Comparison of ENCODE assay signal across 13 cellular contexts in genomic region chr19:16359074-16359473, GRCh38. TPM values are rescaled to one million over a fixed set of nuclear protein-coding genes. Genes with fewer than 3 reads are reported as not detected.
DNase-seq lines count a peak whose midpoint lies in the region; ATAC-seq, FAIRE-seq and TF ChIP-seq lines count a peak whose summit lies in the region.
"Had no signal": no experiment of that assay in that cellular context is flagged by ENCODE, and none has a peak within 500 bp of the region (broad histone marks: within the 10 kb centered on the region; RNA-seq: fewer than 3 reads in every experiment).

No MANE protein-coding gene starts in this region.

- DNase-seq in Right ventricle myocardium superior, result no peak
- DNase-seq in left cardiac atrium, result no peak
- DNase-seq in WTC11 (ENCODE audit: low spot score), result no peak
- DNase-seq in naive B cell, result peak; percentile 82
- no peak for DNase-seq in frontal cortex (ENCODE audit: low spot score in 2 of 2)
- DNase-seq in glomerular visceral epithelial cell (ENCODE audit: extremely low spot score), result no peak
- DNase-seq in NCI-H1694 treated with DMSO at 0.1 percent for 48 hours (lab: John Stamatoyannopoulos, UW), result no peak
- DNase-seq: activated naive CD4-positive, alpha-beta T cell treated with anti-CD3 and anti-CD28 coated beads, Interleukin-2, amount 50 U/mL, for 16 hours; brain microvascular endothelial cell; mesendoderm; SHP77; T-helper 9 cell had no signal

- H3K9me3 Mint-ChIP-seq in WTC11 (no peaks in the 10 kb centered on the region), naive B cell (no peaks in the 10 kb centered on the region)

- no peak overlapping the region for H3K4me3 Mint-ChIP-seq in WTC11
- H3K4me3 Mint-ChIP-seq in naive B cell, result peak overlapping the region; percentile 10 to 87 (median 76)

- FAIRE-seq in frontal cortex (lab: Jason Lieb, UNC), result no peak

- peak; percentile 38 for ATAC-seq in Right ventricle myocardium superior (ENCODE audit: poor library complexity)
- no peak for ATAC-seq in left cardiac atrium
- ATAC-seq in WTC11, result no peak
- ATAC-seq in naive B cell (ENCODE audit: low read depth in 2 of 2), result peak; percentile 94 to 95
- ATAC-seq in GM19351 (IDR thresholded peaks at IDR 0.05; ENCODE audit: unreplicated experiment), result no peak

- H3K4me1 Mint-ChIP-seq in WTC11 (peaks cover 7% of the 10 kb centered on the region; the same call in 1 of the 2 replicates), naive B cell (peaks cover 51 to 87% (median 58%) of the 10 kb centered on the region in 3 donors)

- CTCF ChIA-PET in WTC11 (lab: Charles Lee), result interaction anchor here (1.7 to 2.9 kb wide), 2 partner anchors 17 to 27 kb away, joined by 4 to 7 read pairs; no protein-coding TSS in a partner anchor

- no peaks in the 10 kb centered on the region for H3K27me3 Mint-ChIP-seq in WTC11 (ENCODE audit: low read depth)
- no peaks in the 10 kb centered on the region for H3K27me3 Mint-ChIP-seq in naive B cell

- intact Hi-C loops in Right ventricle myocardium superior (cut with DNase I), result no loop called here
- intact Hi-C loops in left cardiac atrium (cut with DNase I), result no loop called here

- H3K27ac Mint-ChIP-seq in WTC11, result peak overlapping the region; percentile 2; the same call in 1 of the 2 replicates
- H3K27ac Mint-ChIP-seq in naive B cell, result peak overlapping the region; percentile 95 to 99 (median 96)

- H3K36me3 Mint-ChIP-seq in WTC11 (peaks cover 7% of the 10 kb centered on the region), naive B cell (peaks cover 0 to 7% of the 10 kb centered on the region in 2 donors)

- no peak for TF ChIP-seq CTCF in WTC11 (IDR thresholded peaks at IDR 0.05)

- POLR2A ChIA-PET in WTC11 (lab: Charles Lee), result no interaction called here

TF ChIP-seq in WTC11, 78 proteins besides CTCF, POLR2A, EP300 and RAD21 (continues in another document):
- no peak for TF ChIP-seq KAT7 (CRISPR knock-in tag; IDR thresholded peaks at IDR 0.05; ENCODE audit: borderline replicate concordance)
- TF ChIP-seq FOXP4 (CRISPR knock-in tag; IDR thresholded peaks at IDR 0.05), result no peak
- TF ChIP-seq ZNF121 (CRISPR knock-in tag; IDR thresholded peaks at IDR 0.05), result no peak
- TF ChIP-seq NFE2L1 (CRISPR knock-in tag; IDR thresholded peaks at IDR 0.05), result no peak
- no peak for TF ChIP-seq ZNF138 (CRISPR knock-in tag; conservative IDR thresholded peaks at IDR 0.05)
- no peak for TF ChIP-seq ZNF423 (CRISPR knock-in tag; IDR thresholded peaks at IDR 0.05)
- TF ChIP-seq, protein P1, sequence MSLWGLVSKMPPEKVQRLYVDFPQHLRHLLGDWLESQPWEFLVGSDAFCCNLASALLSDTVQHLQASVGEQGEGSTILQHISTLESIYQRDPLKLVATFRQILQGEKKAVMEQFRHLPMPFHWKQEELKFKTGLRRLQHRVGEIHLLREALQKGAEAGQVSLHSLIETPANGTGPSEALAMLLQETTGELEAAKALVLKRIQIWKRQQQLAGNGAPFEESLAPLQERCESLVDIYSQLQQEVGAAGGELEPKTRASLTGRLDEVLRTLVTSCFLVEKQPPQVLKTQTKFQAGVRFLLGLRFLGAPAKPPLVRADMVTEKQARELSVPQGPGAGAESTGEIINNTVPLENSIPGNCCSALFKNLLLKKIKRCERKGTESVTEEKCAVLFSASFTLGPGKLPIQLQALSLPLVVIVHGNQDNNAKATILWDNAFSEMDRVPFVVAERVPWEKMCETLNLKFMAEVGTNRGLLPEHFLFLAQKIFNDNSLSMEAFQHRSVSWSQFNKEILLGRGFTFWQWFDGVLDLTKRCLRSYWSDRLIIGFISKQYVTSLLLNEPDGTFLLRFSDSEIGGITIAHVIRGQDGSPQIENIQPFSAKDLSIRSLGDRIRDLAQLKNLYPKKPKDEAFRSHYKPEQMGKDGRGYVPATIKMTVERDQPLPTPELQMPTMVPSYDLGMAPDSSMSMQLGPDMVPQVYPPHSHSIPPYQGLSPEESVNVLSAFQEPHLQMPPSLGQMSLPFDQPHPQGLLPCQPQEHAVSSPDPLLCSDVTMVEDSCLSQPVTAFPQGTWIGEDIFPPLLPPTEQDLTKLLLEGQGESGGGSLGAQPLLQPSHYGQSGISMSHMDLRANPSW (CRISPR knock-in tag; conservative IDR thresholded peaks at IDR 0.05; ENCODE audit: low read depth), result no peak
- no peak for TF ChIP-seq IRF2 (CRISPR knock-in tag; IDR thresholded peaks at IDR 0.05; ENCODE audit: borderline replicate concordance, low read depth)
- no peak for TF ChIP-seq NR3C1 (CRISPR knock-in tag; conservative IDR thresholded peaks at IDR 0.05; ENCODE audit: low read depth)
- no peak for TF ChIP-seq ZNF317 (CRISPR knock-in tag; IDR thresholded peaks at IDR 0.05; ENCODE audit: borderline replicate concordance, low read depth)
- TF ChIP-seq, protein P2, sequence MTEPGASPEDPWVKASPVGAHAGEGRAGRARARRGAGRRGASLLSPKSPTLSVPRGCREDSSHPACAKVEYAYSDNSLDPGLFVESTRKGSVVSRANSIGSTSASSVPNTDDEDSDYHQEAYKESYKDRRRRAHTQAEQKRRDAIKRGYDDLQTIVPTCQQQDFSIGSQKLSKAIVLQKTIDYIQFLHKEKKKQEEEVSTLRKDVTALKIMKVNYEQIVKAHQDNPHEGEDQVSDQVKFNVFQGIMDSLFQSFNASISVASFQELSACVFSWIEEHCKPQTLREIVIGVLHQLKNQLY (CRISPR knock-in tag; IDR thresholded peaks at IDR 0.05), result no peak
- no peak for TF ChIP-seq AR (CRISPR knock-in tag; IDR thresholded peaks at IDR 0.05)
- no peak for TF ChIP-seq MYBL2 (CRISPR knock-in tag; IDR thresholded peaks at IDR 0.05)

RNA-seq across cellular contexts. Expression of gene KLF2, which starts 34.4 kb away (rescaled TPM):
- total RNA-seq in Right ventricle myocardium superior (67.6 TPM), left cardiac atrium (10 to 100 TPM; 66.4 to 77.5 TPM), WTC11 (2021) (0.82 to 1.1 TPM (median 1.0 TPM) in 3 replicates), frontal cortex (2.4 TPM)
- 100 to 1,000 TPM; 145 to 413 (median 248) TPM for polyA plus RNA-seq in naive B cell (ENCODE audit: low read depth in 6 of 6)

Comparison
In these comparisons a context has a peak if more than half of its experiments do, and no peak if none do; other contexts are left out.
1. ATAC-seq: peak in Right ventricle myocardium superior (single experiment) and naive B cell (2 of 2); none in left cardiac atrium (0 of 2), WTC11 (single experiment) and GM19351 (single experiment).
2. RNA of gene KLF2, which starts 34.4 kb away (total RNA-seq): 66.4 to 77.5 TPM in left cardiac atrium and 67.6 TPM in Right ventricle myocardium superior (single experiment); 2.4 TPM in frontal cortex (single experiment) and 0.82 to 1.1 TPM in WTC11; every median in the first group is over 10 times any median in the second.